Comparison of ENCODE assay signal across 9 cellular contexts in the genomic region with DNA sequence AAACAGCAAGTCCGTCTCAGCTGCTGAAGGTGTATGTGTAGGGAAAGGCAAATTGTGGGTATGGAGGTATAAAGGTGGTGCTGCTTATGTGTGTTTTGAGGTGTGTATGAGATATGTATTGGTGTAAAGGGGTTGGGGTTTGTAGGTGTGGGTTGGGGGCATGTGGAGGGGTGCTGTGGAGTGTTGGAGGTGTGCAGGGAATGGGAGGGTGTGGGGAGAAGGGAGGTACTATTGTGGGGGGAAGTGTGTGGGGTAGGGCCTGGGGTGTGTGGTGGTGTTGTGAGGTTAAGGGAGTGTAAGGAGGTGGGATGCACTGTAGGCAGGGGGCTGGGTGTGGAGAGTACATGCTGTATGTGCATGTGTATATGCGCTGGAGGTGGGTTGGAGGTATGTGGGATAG. TPM values are rescaled to one million over a fixed set of nuclear protein-coding genes. Genes with fewer than 3 reads are reported as not detected.
DNase-seq lines count a peak whose midpoint lies in the region; ATAC-seq, FAIRE-seq and TF ChIP-seq lines count a peak whose summit lies in the region.
"Had no signal": no experiment of that assay in that cellular context is flagged by ENCODE, and none has a peak within 500 bp of the region (broad histone marks: within the 10 kb centered on the region; RNA-seq: fewer than 3 reads in every experiment).

No MANE protein-coding gene starts in this region.

- H3K4me1 Mint-ChIP-seq in astrocyte (ENCODE audit: low read depth, unreplicated experiment): peaks cover 32% of the 10 kb centered on the region
- peaks cover 73% of the 10 kb centered on the region for H3K4me1 Mint-ChIP-seq in stimulated activated memory B cell treated with anti-CD40 and anti-IgM and Interleukin-4, amounts not matched to agents 10 μg/mL and 1 μg/mL and 100 μg/mL, for 72 hours

- peak overlapping the region; percentile 20 for H3K4me3 Mint-ChIP-seq in astrocyte (ENCODE audit: unreplicated experiment)
- H3K4me3 Mint-ChIP-seq in stimulated activated memory B cell treated with anti-CD40 and anti-IgM and Interleukin-4, amounts not matched to agents 10 μg/mL and 1 μg/mL and 100 μg/mL, for 72 hours: peak overlapping the region; percentile 57

- H3K27me3 Mint-ChIP-seq in astrocyte (ENCODE audit: low read depth, unreplicated experiment): no peaks in the 10 kb centered on the region
- no peaks in the 10 kb centered on the region for H3K27me3 Mint-ChIP-seq in stimulated activated memory B cell treated with anti-CD40 and anti-IgM and Interleukin-4, amounts not matched to agents 10 μg/mL and 1 μg/mL and 100 μg/mL, for 72 hours

- DNase-seq in astrocyte (ENCODE audit: low read depth): no peak
- DNase-seq in kidney: peak; percentile 15
- no peak for DNase-seq in SIG-M5 (lab: John Stamatoyannopoulos, UW)
- no peak for DNase-seq in activated gamma-delta T cell treated with Interleukin-2 at 50 U/mL for 16 hours
- no peak for DNase-seq in MV-4-11 (lab: John Stamatoyannopoulos, UW)
- no peak for DNase-seq in activated naive CD4-positive, alpha-beta T cell treated with Interleukin-2 at 50 U/mL for 16 hours
- DNase-seq: NCI-H1417 treated with DMSO at 0.1 percent for 48 hours had no signal

- H3K27ac Mint-ChIP-seq in astrocyte (ENCODE audit: unreplicated experiment): peak overlapping the region; percentile 83
- H3K27ac Mint-ChIP-seq in stimulated activated memory B cell treated with anti-CD40 and anti-IgM and Interleukin-4, amounts not matched to agents 10 μg/mL and 1 μg/mL and 100 μg/mL, for 72 hours: peak overlapping the region; percentile 86

- H3K4me1 ChIP-seq in astrocyte (ENCODE audit: insufficient read depth, low read length): peaks cover 11% of the 10 kb centered on the region
- peaks cover 43 to 45% of the 10 kb centered on the region in 2 donors for H3K4me1 ChIP-seq in kidney (ENCODE audit: control insufficient read depth in 1 of 2, insufficient read depth in 1 of 2, low read depth in 1 of 2, low read length in 2 of 2)

- H2AFZ ChIP-seq in astrocyte (ENCODE audit: low read depth, low read length): no peak overlapping the region

- H3K9ac ChIP-seq in astrocyte (ENCODE audit: low read length) (peak overlapping the region; percentile 27), kidney (ENCODE audit: low read length in 2 of 2) (peak overlapping the region; percentile 43 to 59)

- peak overlapping the region; percentile 46 for H3K4me2 ChIP-seq in astrocyte (ENCODE audit: low read length)

- H3K27ac ChIP-seq in KOPT-K1 (ENCODE audit: low read depth, low read length, poor library complexity, severe bottlenecking) (peak overlapping the region; percentile 96), astrocyte (ENCODE audit: low read depth, low read length) (peak overlapping the region; percentile 21), kidney (ENCODE audit: low read depth in 2 of 2, low read length in 2 of 2) (peak overlapping the region; percentile 88 to 91)

- no peak for ATAC-seq in stimulated activated memory B cell treated with anti-CD40 and anti-IgM and Interleukin-4, amounts not matched to agents 10 μg/mL and 1 μg/mL and 100 μg/mL, for 72 hours

- no peaks in the 10 kb centered on the region for H3K27me3 ChIP-seq in astrocyte (ENCODE audit: insufficient read depth, low read length)

- intact Hi-C loops in kidney (cut with DNase I): no loop called here

- H3K36me3 ChIP-seq in KOPT-K1 (ENCODE audit: insufficient read depth, low read length): peaks cover 34% of the 10 kb centered on the region
- H3K36me3 ChIP-seq in astrocyte (ENCODE audit: insufficient read depth, low read length): no peaks in the 10 kb centered on the region
- H3K36me3 ChIP-seq in kidney (ENCODE audit: control insufficient read depth in 1 of 2, insufficient read depth in 2 of 2, low read length in 2 of 2): no peaks in the 10 kb centered on the region

- no peak for FAIRE-seq in astrocyte (lab: Jason Lieb, UNC)
- no peak for FAIRE-seq in kidney (lab: Jason Lieb, UNC)

- peaks cover 11% of the 10 kb centered on the region for H3K9me3 ChIP-seq in KOPT-K1 (ENCODE audit: insufficient read depth, low read length, poor library complexity, severe bottlenecking)
- H3K9me3 ChIP-seq in astrocyte (ENCODE audit: insufficient read depth, low read depth, low read length): no peaks in the 10 kb centered on the region
- H3K9me3 ChIP-seq in kidney (ENCODE audit: control insufficient read depth in 1 of 2, low read length in 2 of 2): no peaks in the 10 kb centered on the region

- no peak for TF ChIP-seq CTCF in astrocyte (IDR thresholded peaks at IDR 0.05; ENCODE audit: insufficient read depth, low read depth, low read length)
- no peak for TF ChIP-seq CTCF in kidney (IDR thresholded peaks at IDR 0.05; ENCODE audit: borderline replicate concordance, extremely low read depth, insufficient read depth)

- H3K79me2 ChIP-seq in astrocyte (ENCODE audit: insufficient read depth, low read length): peaks cover 83% of the 10 kb centered on the region

- H3K36me3 Mint-ChIP-seq in astrocyte (ENCODE audit: low read depth, unreplicated experiment): peaks cover 4% of the 10 kb centered on the region
- H3K36me3 Mint-ChIP-seq in stimulated activated memory B cell treated with anti-CD40 and anti-IgM and Interleukin-4, amounts not matched to agents 10 μg/mL and 1 μg/mL and 100 μg/mL, for 72 hours: peaks cover 42% of the 10 kb centered on the region

- peaks cover 81% of the 10 kb centered on the region for H4K20me1 ChIP-seq in astrocyte (ENCODE audit: insufficient read depth, low read length)

- no peaks in the 10 kb centered on the region for H3K9me3 Mint-ChIP-seq in astrocyte (ENCODE audit: unreplicated experiment)
- no peaks in the 10 kb centered on the region for H3K9me3 Mint-ChIP-seq in stimulated activated memory B cell treated with anti-CD40 and anti-IgM and Interleukin-4, amounts not matched to agents 10 μg/mL and 1 μg/mL and 100 μg/mL, for 72 hours

- H3K4me3 ChIP-seq in astrocyte (ENCODE audit: insufficient read depth, low read depth, low read length) (no peak overlapping the region), kidney (ENCODE audit: low read length in 2 of 2) (peak overlapping the region; percentile 19 to 42)

RNA-seq across cellular contexts. Expression of a gene that starts 15.7 kb away (rescaled TPM):
- total RNA-seq in astrocyte: 26.2 and 29.0 TPM in 2 replicates
- 59.7 TPM for total RNA-seq in kidney
- 85.6 TPM for polyA plus RNA-seq in kidney (ENCODE audit: insufficient read depth, low read depth, low replicate concordance)

RNA-seq across cellular contexts. Expression of a gene that starts 18.7 kb away (rescaled TPM):
- total RNA-seq in astrocyte (11.4 and 14.8 TPM in 2 replicates), kidney (82.8 TPM)
- 25.7 TPM for polyA plus RNA-seq in kidney (ENCODE audit: insufficient read depth, low read depth, low replicate concordance)

Comparison
In these comparisons a context has a peak if more than half of its experiments do, and no peak if none do; other contexts are left out.
1. H3K27ac ChIP-seq: peak in every context shown above with its lines; median percentile 96 in KOPT-K1; 90 in kidney; 21 in astrocyte.